ENCODE assay signal across 8 cellular contexts in the genomic region with DNA sequence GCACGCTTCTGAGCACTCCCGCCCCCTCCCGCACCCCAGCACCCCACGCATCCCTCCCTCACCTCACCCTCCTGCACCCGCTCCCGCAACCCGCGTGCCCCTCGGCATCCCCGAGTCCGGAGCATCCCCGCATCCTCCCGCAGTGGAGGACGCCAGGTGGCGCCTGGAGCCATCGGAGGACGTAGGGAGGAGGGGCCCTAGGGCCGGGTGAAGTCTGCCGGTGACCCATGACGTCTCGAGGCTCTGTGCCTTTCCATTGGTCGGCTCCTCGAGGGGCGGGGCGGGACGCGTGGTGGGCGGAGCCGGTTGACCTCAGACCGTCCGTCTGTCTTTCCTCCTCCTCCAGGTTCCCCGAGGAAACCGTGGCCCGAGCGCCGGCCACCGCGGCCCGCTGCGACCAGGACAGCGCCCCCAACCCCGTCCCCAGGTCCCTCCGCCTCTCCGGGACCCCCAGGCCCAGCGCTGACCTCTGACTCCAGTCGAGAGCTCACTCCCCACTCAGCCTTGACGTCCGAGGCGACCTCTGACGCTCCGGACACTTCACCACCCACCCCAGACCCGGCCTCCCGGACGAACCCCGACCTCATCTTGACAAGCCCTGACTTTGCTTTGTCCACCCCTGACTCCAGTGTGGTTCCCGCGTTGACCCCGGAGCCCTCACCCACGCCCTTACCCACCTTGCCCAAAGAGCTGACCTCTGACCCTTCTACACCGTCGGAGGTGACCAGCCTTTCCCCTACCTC. TPM values are rescaled to one million over a fixed set of nuclear protein-coding genes. Genes with fewer than 3 reads are reported as not detected.
DNase-seq lines count a peak whose midpoint lies in the region; ATAC-seq and TF ChIP-seq lines count a peak whose summit lies in the region.

No MANE protein-coding gene starts in this region.

- H3K36me3 ChIP-seq in OCI-LY1 (ENCODE audit: insufficient read depth, low read length) (no peaks in the 10 kb centered on the region), mucosa of descending colon (ENCODE audit: low read depth) (no peaks in the 10 kb centered on the region)

- H3K9ac ChIP-seq in OCI-LY1 (ENCODE audit: low read length), result peak overlapping the region; percentile 61

- H3K4me3 ChIP-seq in OCI-LY1 (ENCODE audit: low read depth, low read length, poor library complexity, severe bottlenecking), result peak overlapping the region; percentile 61
- H3K4me3 ChIP-seq in epithelial cell of esophagus (ENCODE audit: low read length), result peak overlapping the region; percentile 52
- H3K4me3 ChIP-seq in mucosa of descending colon, result peak overlapping the region; percentile 19

- TF ChIP-seq CTCF in OCI-LY1 (IDR thresholded peaks at IDR 0.05; ENCODE audit: low read length), result peak; percentile 90
- TF ChIP-seq CTCF in epithelial cell of esophagus (IDR thresholded peaks at IDR 0.05; ENCODE audit: insufficient read depth, low read depth, low read length, missing control alignments), result peak; percentile 89
- TF ChIP-seq CTCF in mucosa of descending colon (IDR thresholded peaks at IDR 0.05), result peak; percentile 67

- H4K20me1 ChIP-seq in OCI-LY1 (ENCODE audit: insufficient read depth, low read length), result no peaks in the 10 kb centered on the region

- intact Hi-C loops in mucosa of descending colon (cut with DNase I, micrococcal nuclease), result no loop called here

- no peaks in the 10 kb centered on the region for H3K27me3 ChIP-seq in OCI-LY1 (ENCODE audit: insufficient read depth, low read length)

- H3K4me1 ChIP-seq in OCI-LY1 (ENCODE audit: insufficient read depth, low read length, severe bottlenecking), result peaks cover 5% of the 10 kb centered on the region
- no peaks in the 10 kb centered on the region for H3K4me1 ChIP-seq in mucosa of descending colon (ENCODE audit: low read depth)

- H3K79me2 ChIP-seq in OCI-LY1 (ENCODE audit: insufficient read depth, low read length), result no peaks in the 10 kb centered on the region

- no peaks in the 10 kb centered on the region for H3F3A ChIP-seq in OCI-LY1 (ENCODE audit: insufficient read depth, low read length)

- 0 out of 2 replicates have a peak overlapping the region, but pooled peaks have one; percentile 43 for H2AFZ ChIP-seq in OCI-LY1 (ENCODE audit: low read length)

- no peak overlapping the region for H3K27ac ChIP-seq in OCI-LY1 (ENCODE audit: low read depth, low read length, poor library complexity, severe bottlenecking)

- ATAC-seq in GM21526 (IDR thresholded peaks at IDR 0.05; ENCODE audit: low FRiP score, unreplicated experiment) (peak; percentile 92), mucosa of descending colon (peak; percentile 100)

- no peaks in the 10 kb centered on the region for H3K9me2 ChIP-seq in OCI-LY1 (ENCODE audit: low read depth, low read length)

- H3K4me2 ChIP-seq in OCI-LY1 (ENCODE audit: low read length), result peak overlapping the region; percentile 74

- peak; percentile 95 for DNase-seq in DMS 273 (lab: John Stamatoyannopoulos, UW; ENCODE audit: unreplicated experiment)
- peak; percentile 99 for DNase-seq in HuH-7 (ENCODE audit: low spot score)
- DNase-seq in activated T-cell treated with anti-CD3 and anti-CD28 coated beads for 1 hour (ENCODE audit: low read depth), result peak; percentile 87
- peak; percentile 91 for DNase-seq in epithelial cell of esophagus (ENCODE audit: low read depth)
- peak; percentile 93 to 97 (median 95) for DNase-seq in mucosa of descending colon
- DNase-seq in stimulated activated CD8-positive, alpha-beta memory T cell treated with anti-CD3 and anti-CD28 coated beads, Interleukin-4, amount 100 ng/mL, for 1 hour (ENCODE audit: low read depth in 2 of 2, low spot score in 1 of 2), result peak; percentile 75 to 86

- H3K9me3 ChIP-seq in OCI-LY1 (ENCODE audit: low read length) (no peaks in the 10 kb centered on the region), mucosa of descending colon (no peaks in the 10 kb centered on the region)

RNA-seq across cellular contexts. Expression of gene SBK2, which starts 19.9 kb away (rescaled TPM):
- total RNA-seq in mucosa of descending colon, result not detected

RNA-seq across cellular contexts. Expression of gene SBK3, which starts 28.3 kb away (rescaled TPM):
- total RNA-seq in mucosa of descending colon, result under 1 TPM in 2 of 3 donors, not detected in 1; 0.34 to 0.54 TPM

RNA-seq across cellular contexts. Expression of gene SSC5D, which starts 28.8 kb away (rescaled TPM):
- 10 to 100 TPM in 1 of 3 donors, 1 to 10 TPM in 2; 2.6 to 35.0 (median 4.0) TPM for total RNA-seq in mucosa of descending colon

RNA-seq across cellular contexts. Expression of gene NAT14, which starts 32.1 kb away (rescaled TPM):
- 10 to 100 TPM in 1 of 3 donors, 1 to 10 TPM in 2; 3.9 to 21.7 (median 5.5) TPM for total RNA-seq in mucosa of descending colon

RNA-seq across cellular contexts. Expression of gene ZNF628, which starts 40.6 kb away (rescaled TPM):
- 10 to 100 TPM in 1 of 3 donors, 1 to 10 TPM in 2; 6.8 to 11.1 (median 7.9) TPM for total RNA-seq in mucosa of descending colon
